Comparison of ENCODE assay signal across 28 cellular contexts in genomic region chr5:177010150-177010549, GRCh38.
"Had no signal": no experiment of that assay in that cellular context is flagged by ENCODE, and none has a peak within 500 bp of the region (broad histone marks: within the 10 kb centered on the region; RNA-seq: fewer than 3 reads in every experiment).

No MANE protein-coding gene starts in this region.

- H3K9me3 ChIP-seq: ovary, psoas muscle, spleen, suprapubic skin, testis, tibial artery, transverse colon, upper lobe of right lung, uterus had no signal

- DNase-seq: natural killer cell; occipital lobe; ovary; posterior cingulate gyrus; psoas muscle; right cardiac atrium; spleen; stimulated activated CD4-positive, alpha-beta T cell treated with anti-CD3 and anti-CD28 coated beads, Interleukin-12 subunit alpha, Interleukin-12 subunit beta, amount 100 ng/mL, for 4 hours; stimulated activated CD4-positive, alpha-beta T cell treated with anti-CD3 and anti-CD28 coated beads, Interleukin-1b, Interleukin-23, amount 100 ng/mL, for 48 hours; stimulated activated CD4-positive, alpha-beta T cell treated with anti-CD3 and anti-CD28 coated beads, Interleukin-4, amount 100 ng/mL, for 1 hour; stimulated activated CD4-positive, alpha-beta T cell treated with anti-CD3 and anti-CD28 coated beads, Interleukin-4, amount 100 ng/mL, for 4 hours; stimulated activated CD8-positive, alpha-beta memory T cell treated with anti-CD3 and anti-CD28 coated beads, Interleukin-4, amount 100 ng/mL, for 48 hours; stimulated activated naive CD4-positive, alpha-beta T cell; stimulated activated naive CD8-positive, alpha-beta T cell treated with anti-CD3 and anti-CD28 coated beads, Interleukin-15, amount 100 ng/mL, for 72 hours; stimulated activated naive CD8-positive, alpha-beta T cell treated with anti-CD3 and anti-CD28 coated beads, Interleukin-15, Interleukin-2, amounts not matched to agents 100 U/mL and 50 U/mL, for 24 hours; substantia nigra; testis; tibial artery; transverse colon; upper lobe of right lung; uterus had no signal

- H3K27me3 ChIP-seq: neural progenitor cell, ovary, spleen, suprapubic skin, testis, tibial artery, transverse colon, upper lobe of right lung, uterus had no signal

- ATAC-seq: natural killer cell; psoas muscle; right cardiac atrium; sciatic nerve; stimulated activated memory B cell treated with anti-CD40 and anti-IgM and Interleukin-4, amounts not matched to agents 10 μg/mL and 1 μg/mL and 100 μg/mL, for 72 hours; stimulated activated naive CD8-positive, alpha-beta T cell treated with anti-CD3 and anti-CD28 coated beads, Interleukin-15, amount 100 ng/mL, for 72 hours; stimulated activated naive CD8-positive, alpha-beta T cell treated with anti-CD3 and anti-CD28 coated beads, Interleukin-15, Interleukin-2, amounts not matched to agents 100 U/mL and 50 U/mL, for 24 hours; upper lobe of right lung had no signal

- H3K4me1 ChIP-seq: parathyroid adenoma, testis, uterus had no signal

- H3K9ac ChIP-seq: neural progenitor cell, parathyroid adenoma had no signal

- H3K4me2 ChIP-seq: neural progenitor cell, smooth muscle cell had no signal

- H3K36me3 ChIP-seq: neural progenitor cell, ovary, spleen, suprapubic skin, tibial artery, transverse colon, upper lobe of right lung, uterus had no signal

- H2AFZ ChIP-seq: neural progenitor cell, parathyroid adenoma had no signal

- H3K4me3 ChIP-seq: neural progenitor cell, ovary, psoas muscle, skin epidermis, smooth muscle cell, spleen, suprapubic skin, testis, tibial artery, transverse colon, upper lobe of right lung, uterus had no signal

- H3K27ac ChIP-seq: neural progenitor cell, ovary, parathyroid adenoma, psoas muscle, skin epidermis, spleen, suprapubic skin, testis, tibial artery, transverse colon, upper lobe of right lung, uterus had no signal
